Comparison of ENCODE assay signal across 21 cellular contexts in genomic region chr11:91366186-91366585, GRCh38.
"Had no signal": no experiment of that assay in that cellular context is flagged by ENCODE, and none has a peak within 500 bp of the region (broad histone marks: within the 10 kb centered on the region; RNA-seq: fewer than 3 reads in every experiment).

No MANE protein-coding gene starts in this region.

- H3K36me3 ChIP-seq: neural progenitor cell, prostate gland, right atrium auricular region, stomach, thoracic aorta, tibial nerve, upper lobe of left lung had no signal

- H3K4me2 ChIP-seq: neural progenitor cell had no signal

- H3K27ac ChIP-seq: neural progenitor cell, prostate gland, right atrium auricular region, stomach, thoracic aorta, tibial nerve, upper lobe of left lung had no signal

- H3K4me3 ChIP-seq: lung, mucosa of descending colon, neural progenitor cell, prostate gland, right atrium auricular region, stomach, thoracic aorta, tibial nerve, upper lobe of left lung had no signal

- H3K27me3 ChIP-seq: neural progenitor cell, right atrium auricular region, stomach, tibial nerve, upper lobe of left lung had no signal

- ATAC-seq: effector memory CD8-positive, alpha-beta T cell; left lobe of liver; mucosa of descending colon; natural killer cell treated with Interleukin-12 subunit alpha and Interleukin-12 subunit beta and Interleukin-15 and Interleukin-18, amount 100 ng/mL, for 72 hours; sciatic nerve; stimulated activated effector memory CD8-positive, alpha-beta T cell treated with anti-CD3 and anti-CD28 coated beads, Interleukin-12 subunit alpha, Interleukin-12 subunit beta, amount 100 ng/mL, for 72 hours had no signal

- H3K9me3 ChIP-seq: mucosa of descending colon, prostate gland, right atrium auricular region, stomach, thoracic aorta, tibial nerve, upper lobe of left lung had no signal

- H2AFZ ChIP-seq: neural progenitor cell had no signal

- H3K4me1 ChIP-seq: neural progenitor cell, prostate gland, right atrium auricular region, tibial nerve, upper lobe of left lung had no signal

- DNase-seq: effector memory CD8-positive, alpha-beta T cell; erythroblast; head of caudate nucleus; kidney; mucosa of descending colon; naive B cell; stimulated activated CD4-positive, alpha-beta T cell treated with anti-CD3 and anti-CD28 coated beads, Interleukin-2, amount 100 ng/mL, for 24 hours; stimulated activated CD4-positive, alpha-beta T cell treated with anti-CD3 and anti-CD28 coated beads, Interleukin-4, amount 100 ng/mL, for 24 hours; stimulated activated naive CD4-positive, alpha-beta T cell treated with Interleukin-2 at 50 U/mL for 16 hours; stomach; upper lobe of left lung had no signal

- H3K9ac ChIP-seq: neural progenitor cell had no signal
